ENCODE assay signal across 8 cellular contexts in genomic region chr16:1942810-1943726, GRCh38. TPM values are rescaled to one million over a fixed set of nuclear protein-coding genes. Genes with fewer than 3 reads are reported as not detected.
DNase-seq lines count a peak whose midpoint lies in the region; ATAC-seq and TF ChIP-seq lines count a peak whose summit lies in the region.

A gene with protein sequence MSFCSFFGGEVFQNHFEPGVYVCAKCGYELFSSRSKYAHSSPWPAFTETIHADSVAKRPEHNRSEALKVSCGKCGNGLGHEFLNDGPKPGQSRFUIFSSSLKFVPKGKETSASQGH (minus strand): TSS chr16:1943199. CDS start chr16:1943156, 43 bp downstream.

- H3K9me2 ChIP-seq in GM23248 (ENCODE audit: insufficient read depth) = no peaks in the 10 kb centered on the region

- no peaks in the 10 kb centered on the region for H3K27me3 ChIP-seq in GM23248 (replicated peaks; ENCODE audit: insufficient read depth)
- no peaks in the 10 kb centered on the region for H3K27me3 ChIP-seq in esophagus squamous epithelium
- no peaks in the 10 kb centered on the region for H3K27me3 ChIP-seq in naive thymus-derived CD4-positive, alpha-beta T cell (ENCODE audit: control insufficient read depth in 2 of 2, insufficient read depth in 2 of 2, low read length in 2 of 2)

- H3K36me3 ChIP-seq in GM23248 (ENCODE audit: low read depth) = no peaks in the 10 kb centered on the region
- peaks cover 22 to 34% (median 26%) of the 10 kb centered on the region in 3 donors for H3K36me3 ChIP-seq in esophagus squamous epithelium
- peaks cover 0 to 24% (median 4%) of the 10 kb centered on the region in 3 experiments for H3K36me3 ChIP-seq in naive thymus-derived CD4-positive, alpha-beta T cell (ENCODE audit: control insufficient read depth in 2 of 3, insufficient read depth in 3 of 3, low read length in 3 of 3)

- H3K27ac ChIP-seq in GM23248 = 0 out of 2 replicates have a peak within 1 kb of the TSS, but pooled peaks have one; percentile 14
- H3K27ac ChIP-seq in esophagus squamous epithelium = peak within 1 kb of the TSS; percentile 85 to 96 (median 91)
- peak within 1 kb of the TSS; percentile 76 for H3K27ac ChIP-seq in naive thymus-derived CD4-positive, alpha-beta T cell (ENCODE audit: low read depth, low read length)

- ATAC-seq in naive thymus-derived CD4-positive, alpha-beta T cell = peak; percentile 100
- peak; percentile 91 to 95 for ATAC-seq in stimulated activated naive B cell treated with anti-CD40 and anti-IgM and Interleukin-4, amounts not matched to agents 10 μg/mL and 1 μg/mL and 100 μg/mL, for 72 hours (replicated peaks)

- H3K27ac Mint-ChIP-seq in activated T-helper 1 cell treated with anti-CD3 and anti-CD28 coated beads, Interleukin-12 subunit alpha, Interleukin-12 subunit beta, Interleukin-2, Interleukin-4 antibody, amounts not matched to agents 30 ng/mL and 10 ng/mL and 1 ng/mL, durations not matched to agents 14 hours and 24 hours and 36 hours = peak within 1 kb of the TSS; percentile 58
- H3K27ac Mint-ChIP-seq in naive thymus-derived CD4-positive, alpha-beta T cell = peak within 1 kb of the TSS; percentile 41 to 90 (median 65)
- peak within 1 kb of the TSS; percentile 95 for H3K27ac Mint-ChIP-seq in stimulated activated naive B cell treated with anti-CD40 and anti-IgM and Interleukin-4, amounts not matched to agents 10 μg/mL and 1 μg/mL and 100 μg/mL, for 72 hours

- TF ChIP-seq CTCF in esophagus squamous epithelium (IDR thresholded peaks at IDR 0.05) = peak in 1 of 6 experiments; percentile 10

- CTCF ChIA-PET in naive thymus-derived CD4-positive, alpha-beta T cell (lab: Charles Lee) = interaction anchor here (0.6 to 1.3 kb wide), 3 partner anchors 13 to 23 kb away, joined by 3 to 4 read pairs (median 3); partner anchors contain the start of gene RNF151

- peak within 1 kb of the TSS; percentile 85 for H3K4me2 ChIP-seq in GM23248 (ENCODE audit: unreplicated experiment)

- H3K9ac ChIP-seq in GM23248 = peak within 1 kb of the TSS; percentile 77

- no peaks in the 10 kb centered on the region for H3K9me3 Mint-ChIP-seq in activated T-helper 1 cell treated with anti-CD3 and anti-CD28 coated beads, Interleukin-12 subunit alpha, Interleukin-12 subunit beta, Interleukin-2, Interleukin-4 antibody, amounts not matched to agents 30 ng/mL and 10 ng/mL and 1 ng/mL, durations not matched to agents 14 hours and 24 hours and 36 hours
- no peaks in the 10 kb centered on the region for H3K9me3 Mint-ChIP-seq in naive thymus-derived CD4-positive, alpha-beta T cell
- no peaks in the 10 kb centered on the region for H3K9me3 Mint-ChIP-seq in stimulated activated naive B cell treated with anti-CD40 and anti-IgM and Interleukin-4, amounts not matched to agents 10 μg/mL and 1 μg/mL and 100 μg/mL, for 72 hours

- 2% methylated on average over 33 to 75 of the region's 77 CpGs for WGBS in GM23248 (ENCODE audit: low coverage in 1 of 2, low lambda C conversion rate in 2 of 2, missing lambda C conversion rate in 2 of 2), 2 experiments
- WGBS in esophagus squamous epithelium, 2 donors = 2 to 3% methylated on average over 13 to 18 of the region's 77 CpGs

- H3K27me3 Mint-ChIP-seq in activated T-helper 1 cell treated with anti-CD3 and anti-CD28 coated beads, Interleukin-12 subunit alpha, Interleukin-12 subunit beta, Interleukin-2, Interleukin-4 antibody, amounts not matched to agents 30 ng/mL and 10 ng/mL and 1 ng/mL, durations not matched to agents 14 hours and 24 hours and 36 hours (ENCODE audit: insufficient read depth) = no peaks in the 10 kb centered on the region
- H3K27me3 Mint-ChIP-seq in naive thymus-derived CD4-positive, alpha-beta T cell = no peaks in the 10 kb centered on the region
- no peaks in the 10 kb centered on the region for H3K27me3 Mint-ChIP-seq in stimulated activated naive B cell treated with anti-CD40 and anti-IgM and Interleukin-4, amounts not matched to agents 10 μg/mL and 1 μg/mL and 100 μg/mL, for 72 hours

- H3F3A ChIP-seq in GM23248 (ENCODE audit: insufficient read depth) = no peaks in the 10 kb centered on the region

- peak in 3 of 4 donors; percentile 90 to 95 (median 94) for TF ChIP-seq POLR2A in esophagus squamous epithelium (IDR thresholded peaks at IDR 0.05)

- H3K4me3 ChIP-seq in GM23248 (peak within 1 kb of the TSS; percentile 83), esophagus squamous epithelium (peak within 1 kb of the TSS; percentile 76 to 90 (median 86))
- H3K4me3 ChIP-seq in naive thymus-derived CD4-positive, alpha-beta T cell (ENCODE audit: low read length) = peak within 1 kb of the TSS; percentile 90

- peak; percentile 84 for DNase-seq in DMS79 treated with DMSO at 0.1 percent for 48 hours (lab: John Stamatoyannopoulos, UW)
- peak; percentile 100 for DNase-seq in GM23248
- DNase-seq in Kasumi-1 (lab: John Stamatoyannopoulos, UW) = peak; percentile 88 to 90
- DNase-seq in RPMI7951 (ENCODE audit: low read depth) = peak; percentile 96
- peak; percentile 100 for DNase-seq in activated T-helper 1 cell treated with anti-CD3 and anti-CD28 coated beads, Interleukin-12 subunit alpha, Interleukin-12 subunit beta, Interleukin-2, Interleukin-4 antibody, amounts not matched to agents 30 ng/mL and 10 ng/mL and 1 ng/mL, durations not matched to agents 14 hours and 24 hours and 36 hours (ENCODE audit: low spot score)
- DNase-seq in esophagus squamous epithelium (lab: John Stamatoyannopoulos, UW) = peak; percentile 95
- peak; percentile 97 to 100 (median 98) for DNase-seq in naive thymus-derived CD4-positive, alpha-beta T cell
- DNase-seq in stimulated activated naive B cell treated with anti-CD40 and anti-IgM and Interleukin-4, amounts not matched to agents 10 μg/mL and 1 μg/mL and 100 μg/mL, for 72 hours = peak; percentile 98

- in situ Hi-C loops in GM23248 (cut with MboI) = no loop called here

- H3K9me3 ChIP-seq in GM23248 (ENCODE audit: low read depth) (no peaks in the 10 kb centered on the region), esophagus squamous epithelium (no peaks in the 10 kb centered on the region)
- H3K9me3 ChIP-seq in naive thymus-derived CD4-positive, alpha-beta T cell (ENCODE audit: control insufficient read depth in 2 of 3, low read length in 3 of 3) = no peaks in the 10 kb centered on the region

- H3K4me1 Mint-ChIP-seq in activated T-helper 1 cell treated with anti-CD3 and anti-CD28 coated beads, Interleukin-12 subunit alpha, Interleukin-12 subunit beta, Interleukin-2, Interleukin-4 antibody, amounts not matched to agents 30 ng/mL and 10 ng/mL and 1 ng/mL, durations not matched to agents 14 hours and 24 hours and 36 hours (ENCODE audit: low read depth) = peaks cover 19% of the 10 kb centered on the region
- H3K4me1 Mint-ChIP-seq in naive thymus-derived CD4-positive, alpha-beta T cell = peaks cover 4 to 24% (median 11%) of the 10 kb centered on the region in 7 donors
- H3K4me1 Mint-ChIP-seq in stimulated activated naive B cell treated with anti-CD40 and anti-IgM and Interleukin-4, amounts not matched to agents 10 μg/mL and 1 μg/mL and 100 μg/mL, for 72 hours = peaks cover 14 to 28% of the 10 kb centered on the region in 2 donors

- H3K36me3 Mint-ChIP-seq in activated T-helper 1 cell treated with anti-CD3 and anti-CD28 coated beads, Interleukin-12 subunit alpha, Interleukin-12 subunit beta, Interleukin-2, Interleukin-4 antibody, amounts not matched to agents 30 ng/mL and 10 ng/mL and 1 ng/mL, durations not matched to agents 14 hours and 24 hours and 36 hours (ENCODE audit: low read depth) = peaks cover 8% of the 10 kb centered on the region
- peaks cover 0 to 4% (median 0%) of the 10 kb centered on the region in 5 donors for H3K36me3 Mint-ChIP-seq in naive thymus-derived CD4-positive, alpha-beta T cell
- H3K36me3 Mint-ChIP-seq in stimulated activated naive B cell treated with anti-CD40 and anti-IgM and Interleukin-4, amounts not matched to agents 10 μg/mL and 1 μg/mL and 100 μg/mL, for 72 hours = peaks cover 17 to 20% of the 10 kb centered on the region in 2 donors

- POLR2A ChIA-PET in naive thymus-derived CD4-positive, alpha-beta T cell (lab: Charles Lee) = interaction anchor here (0.6 to 5.0 kb wide), 13 partner anchors 11 to 524 kb away, joined by 3 to 52 read pairs (median 4); partner anchors contain the start of genes NDUFB10, NUBP2, RPL3L and RPS2

- intact Hi-C loops in activated T-helper 1 cell treated with anti-CD3 and anti-CD28 coated beads, Interleukin-12 subunit alpha, Interleukin-12 subunit beta, Interleukin-2, Interleukin-4 antibody, amounts not matched to agents 30 ng/mL and 10 ng/mL and 1 ng/mL, durations not matched to agents 14 hours and 24 hours and 36 hours (cut with micrococcal nuclease) = loop anchor here (1.0 to 10.0 kb wide), 9 partner anchors 14 to 1162 kb away; partner anchors contain the start of genes EME2, HAGH, MRPS34 and NDUFB10
- intact Hi-C loops in esophagus squamous epithelium (cut with DNase I) = no loop called here
- intact Hi-C loops in naive thymus-derived CD4-positive, alpha-beta T cell (cut with micrococcal nuclease) = loop anchor here (1.0 to 10.0 kb wide), 12 partner anchors 14 to 636 kb away; partner anchors contain the start of genes NDUFB10 (in 2 of the 2), ATP6V0C (in 1 of the 2), CRAMP1 (in 1 of the 2) and IFT140 (in 1 of the 2)

- H4K20me1 ChIP-seq in GM23248 (ENCODE audit: insufficient read depth) = no peaks in the 10 kb centered on the region

- H2AFZ ChIP-seq in GM23248 = peak within 1 kb of the TSS; percentile 93

- peak within 1 kb of the TSS; percentile 87 for H3K4me3 Mint-ChIP-seq in activated T-helper 1 cell treated with anti-CD3 and anti-CD28 coated beads, Interleukin-12 subunit alpha, Interleukin-12 subunit beta, Interleukin-2, Interleukin-4 antibody, amounts not matched to agents 30 ng/mL and 10 ng/mL and 1 ng/mL, durations not matched to agents 14 hours and 24 hours and 36 hours
- peak within 1 kb of the TSS; percentile 74 to 90 (median 87) for H3K4me3 Mint-ChIP-seq in naive thymus-derived CD4-positive, alpha-beta T cell
- peak within 1 kb of the TSS; percentile 93 to 98 for H3K4me3 Mint-ChIP-seq in stimulated activated naive B cell treated with anti-CD40 and anti-IgM and Interleukin-4, amounts not matched to agents 10 μg/mL and 1 μg/mL and 100 μg/mL, for 72 hours

- H3K79me2 ChIP-seq in GM23248 (ENCODE audit: insufficient read depth) = no peaks in the 10 kb centered on the region

- H3K4me1 ChIP-seq in GM23248 (ENCODE audit: insufficient read depth) = no peaks in the 10 kb centered on the region
- H3K4me1 ChIP-seq in esophagus squamous epithelium = peaks cover 13 to 35% (median 17%) of the 10 kb centered on the region in 3 donors
- H3K4me1 ChIP-seq in naive thymus-derived CD4-positive, alpha-beta T cell (ENCODE audit: control insufficient read depth in 2 of 2, insufficient read depth in 2 of 2, low read length in 2 of 2) = peaks cover 6 to 7% of the 10 kb centered on the region in 2 donors

RNA-seq across cellular contexts. Expression of the gene that starts here (rescaled TPM):
- 13.9 and 14.1 TPM in 2 replicates for total RNA-seq in GM23248 (2014; rRNA removed; shearing (Covaris generic))
- polyA plus RNA-seq in GM23248 (2016; fragmentation: Nextera tagmentation; extraction: Ambion mirVana) = 26.9 and 27.4 TPM in 2 replicates
- 12.2 and 14.4 TPM in 2 replicates for total RNA-seq in RPMI7951 (2014; rRNA removed; shearing (Covaris generic))
- 22.1 and 26.1 TPM in 2 replicates for total RNA-seq in activated T-helper 1 cell treated with anti-CD3 and anti-CD28 coated beads, Interleukin-12 subunit alpha, Interleukin-12 subunit beta, Interleukin-2, Interleukin-4 antibody, amounts not matched to agents 30 ng/mL and 10 ng/mL and 1 ng/mL, durations not matched to agents 14 hours and 24 hours and 36 hours
- 10 to 100 TPM; 20.1 to 36.4 (median 21.0) TPM for total RNA-seq in esophagus squamous epithelium
- total RNA-seq in naive thymus-derived CD4-positive, alpha-beta T cell = 10 to 100 TPM in 2 of 5 experiments, 1 to 10 TPM in 3; 5.5 to 27.0 (median 8.2) TPM
- 10 to 100 TPM; 15.6 to 15.8 TPM for polyA plus RNA-seq in naive thymus-derived CD4-positive, alpha-beta T cell

Comparison
In these comparisons a context has a peak if more than half of its experiments do, and no peak if none do; other contexts are left out.
1. Peak in every context shown above with its lines: DNase-seq, ATAC-seq, H3K4me3 ChIP-seq and H3K27ac ChIP-seq.
2. H3K27ac ChIP-seq: peak in every context shown above with its lines; median percentile 91 in esophagus squamous epithelium; 76 in naive thymus-derived CD4-positive, alpha-beta T cell; 14 in GM23248.